ENCODE assay signal across 33 cellular contexts in genomic region chr12:112807452-112807851, GRCh38. TPM values are rescaled to one million over a fixed set of nuclear protein-coding genes. Genes with fewer than 3 reads are reported as not detected.
"Had no signal": no experiment of that assay in that cellular context is flagged by ENCODE, and none has a peak within 500 bp of the region (broad histone marks: within the 10 kb centered on the region; RNA-seq: fewer than 3 reads in every experiment).

No MANE protein-coding gene starts in this region.

- H3K9me3 ChIP-seq: esophagus squamous epithelium, gastrocnemius medialis, left lung, lower lobe of right lung, mucosa of descending colon had no signal

- H3K27ac ChIP-seq: coronary artery, dorsolateral prefrontal cortex, epithelial cell of prostate, esophagus squamous epithelium, gastrocnemius medialis, heart right ventricle, left lung, lower lobe of right lung had no signal

- H3K36me3 ChIP-seq: esophagus squamous epithelium, gastrocnemius medialis, heart right ventricle, left lung, lower lobe of right lung had no signal

- ATAC-seq: effector memory CD8-positive, alpha-beta T cell; esophagus mucosa; gastrocnemius medialis; heart right ventricle; left cardiac atrium; left lung; left ventricle myocardium superior; lower lobe of right lung; mucosa of descending colon; naive thymus-derived CD8-positive, alpha-beta T cell had no signal

- DNase-seq: dermis blood vessel endothelial cell; dorsolateral prefrontal cortex; effector CD8-positive, alpha-beta T cell; effector memory CD8-positive, alpha-beta T cell; endodermal cell; erythroblast; esophagus squamous epithelium; foreskin fibroblast; foreskin melanocyte; gastrocnemius medialis; head of caudate nucleus; heart right ventricle; hippocampal formation; left cardiac atrium; left lung; left ventricle myocardium superior; lower lobe of right lung; mesenchymal stem cell; mucosa of descending colon; naive B cell; naive thymus-derived CD8-positive, alpha-beta T cell had no signal

- FAIRE-seq: endometrium, islet of Langerhans, keratinocyte had no signal

- H3K4me1 ChIP-seq: esophagus squamous epithelium, gastrocnemius medialis, heart right ventricle, left lung, lower lobe of right lung had no signal

- H3K4me3 ChIP-seq: coronary artery, dorsolateral prefrontal cortex, esophagus squamous epithelium, gastrocnemius medialis, heart right ventricle, left lung, lower lobe of right lung, mucosa of descending colon had no signal

RNA-seq across cellular contexts. Expression of gene RPH3A, which starts 15.9 kb away (rescaled TPM):
- total RNA-seq: dermis blood vessel endothelial cell; endodermal cell; esophagus mucosa; esophagus squamous epithelium; glomerular endothelial cell; kidney epithelial cell; left ventricle myocardium superior; lower leg skin; lung microvascular endothelial cell; mesothelial cell of epicardium; myocyte; naive thymus-derived CD8-positive, alpha-beta T cell had no signal
- polyA plus RNA-seq: keratinocyte; naive thymus-derived CD8-positive, alpha-beta T cell had no signal
